ENCODE assay signal across 1 cellular context in the genomic region with DNA sequence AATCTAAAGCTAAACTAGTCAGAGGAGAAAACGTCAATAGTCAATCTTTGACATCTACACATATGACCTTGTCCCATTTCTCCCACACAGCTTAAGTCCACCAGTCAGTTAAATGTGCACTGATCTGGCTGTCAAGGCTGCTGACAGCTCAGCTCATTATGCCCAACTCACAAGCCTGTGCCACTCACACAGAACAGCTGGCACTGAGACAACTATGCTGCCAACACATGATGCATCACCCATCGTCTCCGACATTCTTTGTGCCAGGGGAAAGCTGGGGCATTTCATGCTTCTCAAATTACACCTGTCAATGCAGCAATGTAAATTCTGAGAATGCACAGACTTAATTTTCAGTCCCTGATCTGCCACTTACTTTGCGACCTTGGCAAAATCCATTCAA.
TF ChIP-seq lines count a peak whose summit lies in the region.

No MANE protein-coding gene starts in this region.

TF ChIP-seq in HepG2, 621 proteins besides CTCF, POLR2A, EP300 and RAD21 (continued from another document):
- TF ChIP-seq ASH2L (IDR thresholded peaks at IDR 0.05; ENCODE audit: insufficient read length, low read depth, low read length): no peak
